1 cellular context compared by ENCODE assay signal in genomic region chr18:46161721-46162421, GRCh38.
TF ChIP-seq lines count a peak whose summit lies in the region.

No MANE protein-coding gene starts in this region.

TF ChIP-seq in K562, 482 proteins besides CTCF, POLR2A, EP300 and RAD21 (continued from another document and continues in another):
- TF ChIP-seq BCOR (IDR thresholded peaks at IDR 0.05): no peak
- peak; percentile 94 for TF ChIP-seq BCL6 (CRISPR knock-in tag; IDR thresholded peaks at IDR 0.05)
- TF ChIP-seq KLF1 (tag; IDR thresholded peaks at IDR 0.05): peak; percentile 75; the same call in 1 of the 2 replicates
- no peak for TF ChIP-seq ZBTB5 (IDR thresholded peaks at IDR 0.05)
- TF ChIP-seq TEAD2 (tag; IDR thresholded peaks at IDR 0.05): peak; percentile 93
- no peak for TF ChIP-seq C11orf30 (IDR thresholded peaks at IDR 0.05; ENCODE audit: low read depth)
- TF ChIP-seq ZNF311 (CRISPR knock-in tag; IDR thresholded peaks at IDR 0.05): peak; percentile 96
- TF ChIP-seq PYGO2 (tag; IDR thresholded peaks at IDR 0.05): peak; percentile 98
- TF ChIP-seq ZNF41 (CRISPR knock-in tag; conservative IDR thresholded peaks at IDR 0.05): peak; percentile 94
- no peak for TF ChIP-seq FOS (IDR thresholded peaks at IDR 0.05; ENCODE audit: extremely low read depth, insufficient read length)
- TF ChIP-seq ZNF217 (CRISPR knock-in tag; IDR thresholded peaks at IDR 0.05): no peak
- peak; percentile 12 to 93; a peak in 3 of 4 replicates for TF ChIP-seq SRF (CRISPR knock-in tag; IDR thresholded peaks at IDR 0.05)
- TF ChIP-seq, protein P1, sequence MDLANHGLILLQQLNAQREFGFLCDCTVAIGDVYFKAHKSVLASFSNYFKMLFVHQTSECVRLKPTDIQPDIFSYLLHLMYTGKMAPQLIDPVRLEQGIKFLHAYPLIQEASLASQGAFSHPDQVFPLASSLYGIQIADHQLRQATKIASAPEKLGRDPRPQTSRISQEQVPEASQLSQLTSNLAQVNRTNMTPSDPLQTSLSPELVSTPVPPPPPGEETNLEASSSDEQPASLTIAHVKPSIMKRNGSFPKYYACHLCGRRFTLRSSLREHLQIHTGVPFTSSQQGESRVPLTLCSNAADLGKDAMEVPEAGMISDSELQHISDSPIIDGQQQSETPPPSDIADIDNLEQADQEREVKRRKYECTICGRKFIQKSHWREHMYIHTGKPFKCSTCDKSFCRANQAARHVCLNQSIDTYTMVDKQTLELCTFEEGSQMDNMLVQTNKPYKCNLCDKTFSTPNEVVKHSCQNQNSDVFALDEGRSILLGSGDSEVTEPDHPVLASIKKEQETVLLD (IDR thresholded peaks at IDR 0.05): no peak
- no peak for TF ChIP-seq CBX1 (IDR thresholded peaks at IDR 0.05; ENCODE audit: low read depth)
- 0 out of 2 replicates have a peak, but pooled peaks have one; percentile 44 for TF ChIP-seq ZFPM2 (CRISPR knock-in tag; IDR thresholded peaks at IDR 0.05)
- TF ChIP-seq HNRNPLL (IDR thresholded peaks at IDR 0.05; ENCODE audit: low read depth, low read length, poor library complexity, severe bottlenecking): no peak
- TF ChIP-seq NFIX (CRISPR knock-in tag; IDR thresholded peaks at IDR 0.05; ENCODE audit: low read depth): peak; percentile 58
- TF ChIP-seq TBP (optimal IDR thresholded peaks at IDR 0.05; ENCODE audit: low read depth, low read length): no peak
- no peak for TF ChIP-seq EP400 (IDR thresholded peaks at IDR 0.05)
- no peak for TF ChIP-seq TAF1 (IDR thresholded peaks at IDR 0.05; ENCODE audit: control insufficient read depth, extremely low read depth, insufficient read depth, low read length, severe bottlenecking)
- no peak for TF ChIP-seq SP2 (IDR thresholded peaks at IDR 0.05; ENCODE audit: extremely low read depth, low read depth, low read length, poor library complexity, severe bottlenecking)
- no peak for TF ChIP-seq PCBP1 (IDR thresholded peaks at IDR 0.05; ENCODE audit: low read depth, low read length, poor library complexity, severe bottlenecking)
- TF ChIP-seq ARID3A (IDR thresholded peaks at IDR 0.05; ENCODE audit: borderline replicate concordance, low read depth, low read length): no peak
- peak; percentile 92 for TF ChIP-seq NFXL1 (CRISPR knock-in tag; IDR thresholded peaks at IDR 0.05)
- TF ChIP-seq, protein P2, sequence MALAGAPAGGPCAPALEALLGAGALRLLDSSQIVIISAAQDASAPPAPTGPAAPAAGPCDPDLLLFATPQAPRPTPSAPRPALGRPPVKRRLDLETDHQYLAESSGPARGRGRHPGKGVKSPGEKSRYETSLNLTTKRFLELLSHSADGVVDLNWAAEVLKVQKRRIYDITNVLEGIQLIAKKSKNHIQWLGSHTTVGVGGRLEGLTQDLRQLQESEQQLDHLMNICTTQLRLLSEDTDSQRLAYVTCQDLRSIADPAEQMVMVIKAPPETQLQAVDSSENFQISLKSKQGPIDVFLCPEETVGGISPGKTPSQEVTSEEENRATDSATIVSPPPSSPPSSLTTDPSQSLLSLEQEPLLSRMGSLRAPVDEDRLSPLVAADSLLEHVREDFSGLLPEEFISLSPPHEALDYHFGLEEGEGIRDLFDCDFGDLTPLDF (CRISPR knock-in tag; IDR thresholded peaks at IDR 0.05): no peak
- peak; percentile 87 for TF ChIP-seq IFI16 (CRISPR knock-in tag; IDR thresholded peaks at IDR 0.05)
- TF ChIP-seq, protein P3, sequence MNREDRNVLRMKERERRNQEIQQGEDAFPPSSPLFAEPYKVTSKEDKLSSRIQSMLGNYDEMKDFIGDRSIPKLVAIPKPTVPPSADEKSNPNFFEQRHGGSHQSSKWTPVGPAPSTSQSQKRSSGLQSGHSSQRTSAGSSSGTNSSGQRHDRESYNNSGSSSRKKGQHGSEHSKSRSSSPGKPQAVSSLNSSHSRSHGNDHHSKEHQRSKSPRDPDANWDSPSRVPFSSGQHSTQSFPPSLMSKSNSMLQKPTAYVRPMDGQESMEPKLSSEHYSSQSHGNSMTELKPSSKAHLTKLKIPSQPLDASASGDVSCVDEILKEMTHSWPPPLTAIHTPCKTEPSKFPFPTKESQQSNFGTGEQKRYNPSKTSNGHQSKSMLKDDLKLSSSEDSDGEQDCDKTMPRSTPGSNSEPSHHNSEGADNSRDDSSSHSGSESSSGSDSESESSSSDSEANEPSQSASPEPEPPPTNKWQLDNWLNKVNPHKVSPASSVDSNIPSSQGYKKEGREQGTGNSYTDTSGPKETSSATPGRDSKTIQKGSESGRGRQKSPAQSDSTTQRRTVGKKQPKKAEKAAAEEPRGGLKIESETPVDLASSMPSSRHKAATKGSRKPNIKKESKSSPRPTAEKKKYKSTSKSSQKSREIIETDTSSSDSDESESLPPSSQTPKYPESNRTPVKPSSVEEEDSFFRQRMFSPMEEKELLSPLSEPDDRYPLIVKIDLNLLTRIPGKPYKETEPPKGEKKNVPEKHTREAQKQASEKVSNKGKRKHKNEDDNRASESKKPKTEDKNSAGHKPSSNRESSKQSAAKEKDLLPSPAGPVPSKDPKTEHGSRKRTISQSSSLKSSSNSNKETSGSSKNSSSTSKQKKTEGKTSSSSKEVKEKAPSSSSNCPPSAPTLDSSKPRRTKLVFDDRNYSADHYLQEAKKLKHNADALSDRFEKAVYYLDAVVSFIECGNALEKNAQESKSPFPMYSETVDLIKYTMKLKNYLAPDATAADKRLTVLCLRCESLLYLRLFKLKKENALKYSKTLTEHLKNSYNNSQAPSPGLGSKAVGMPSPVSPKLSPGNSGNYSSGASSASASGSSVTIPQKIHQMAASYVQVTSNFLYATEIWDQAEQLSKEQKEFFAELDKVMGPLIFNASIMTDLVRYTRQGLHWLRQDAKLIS (CRISPR knock-in tag; IDR thresholded peaks at IDR 0.05): no peak
- TF ChIP-seq CEBPB (tag; IDR thresholded peaks at IDR 0.05): no peak
- TF ChIP-seq, protein P4, sequence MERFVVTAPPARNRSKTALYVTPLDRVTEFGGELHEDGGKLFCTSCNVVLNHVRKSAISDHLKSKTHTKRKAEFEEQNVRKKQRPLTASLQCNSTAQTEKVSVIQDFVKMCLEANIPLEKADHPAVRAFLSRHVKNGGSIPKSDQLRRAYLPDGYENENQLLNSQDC (CRISPR knock-in tag; IDR thresholded peaks at IDR 0.05): no peak
- peak; percentile 88; the same call in 1 of the 2 replicates for TF ChIP-seq PATZ1 (CRISPR knock-in tag; IDR thresholded peaks at IDR 0.05; ENCODE audit: borderline replicate concordance)
- no peak for TF ChIP-seq CC2D1A (IDR thresholded peaks at IDR 0.05)
- no peak for TF ChIP-seq ZC3H11A (IDR thresholded peaks at IDR 0.05; ENCODE audit: low read depth, low read length)
- peak; percentile 83; the same call in 1 of the 2 replicates for TF ChIP-seq MTF1 (CRISPR knock-in tag; IDR thresholded peaks at IDR 0.05; ENCODE audit: borderline replicate concordance)
- TF ChIP-seq FIP1L1 (IDR thresholded peaks at IDR 0.05; ENCODE audit: low read depth, low read length, poor library complexity, severe bottlenecking): no peak
- TF ChIP-seq CBX5 (IDR thresholded peaks at IDR 0.05; ENCODE audit: borderline replicate concordance, low read depth): no peak
- TF ChIP-seq ZFP30 (CRISPR knock-in tag; IDR thresholded peaks at IDR 0.05; ENCODE audit: borderline replicate concordance): no peak
- no peak for TF ChIP-seq HMGN3 (IDR thresholded peaks at IDR 0.05; ENCODE audit: borderline replicate concordance, extremely low read depth, insufficient read length, low read depth, low read length)
- no peak for TF ChIP-seq FOXJ2 (tag; IDR thresholded peaks at IDR 0.05)
- peak; percentile 96 for TF ChIP-seq RREB1 (CRISPR knock-in tag; IDR thresholded peaks at IDR 0.05)
- no peak for TF ChIP-seq FOXJ3 (CRISPR knock-in tag; IDR thresholded peaks at IDR 0.05)
- TF ChIP-seq KLF6 (CRISPR knock-in tag; IDR thresholded peaks at IDR 0.05; ENCODE audit: borderline replicate concordance): peak; percentile 98
- TF ChIP-seq BRD4 (IDR thresholded peaks at IDR 0.05): no peak
- TF ChIP-seq, protein P5, sequence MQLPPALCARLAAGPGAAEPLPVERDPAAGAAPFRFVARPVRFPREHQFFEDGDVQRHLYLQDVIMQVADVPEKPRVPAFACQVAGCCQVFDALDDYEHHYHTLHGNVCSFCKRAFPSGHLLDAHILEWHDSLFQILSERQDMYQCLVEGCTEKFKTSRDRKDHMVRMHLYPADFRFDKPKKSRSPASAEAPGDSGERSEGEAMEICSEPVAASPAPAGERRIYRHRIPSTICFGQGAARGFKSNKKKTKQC (CRISPR knock-in tag; IDR thresholded peaks at IDR 0.05): no peak
- TF ChIP-seq, protein P6, sequence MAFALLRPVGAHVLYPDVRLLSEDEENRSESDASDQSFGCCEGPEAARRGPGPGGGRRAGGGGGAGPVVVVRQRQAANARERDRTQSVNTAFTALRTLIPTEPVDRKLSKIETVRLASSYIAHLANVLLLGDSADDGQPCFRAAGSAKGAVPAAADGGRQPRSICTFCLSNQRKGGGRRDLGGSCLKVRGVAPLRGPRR (CRISPR knock-in tag; IDR thresholded peaks at IDR 0.05): peak; percentile 95
- peak; percentile 98 for TF ChIP-seq ZNF175 (CRISPR knock-in tag; IDR thresholded peaks at IDR 0.05; ENCODE audit: low read depth)
- TF ChIP-seq ZNF764 (CRISPR knock-in tag; IDR thresholded peaks at IDR 0.05; ENCODE audit: low read depth): no peak
- TF ChIP-seq RFX7 (CRISPR knock-in tag; IDR thresholded peaks at IDR 0.05): no peak
- TF ChIP-seq NFYB (IDR thresholded peaks at IDR 0.05; ENCODE audit: extremely low read depth, insufficient read length): no peak
- no peak for TF ChIP-seq SLC30A9 (CRISPR knock-in tag; IDR thresholded peaks at IDR 0.05)
